ENCODE assay signal across 8 cellular contexts in genomic region chr6:36196880-36197548, GRCh38. TPM values are rescaled to one million over a fixed set of nuclear protein-coding genes. Genes with fewer than 3 reads are reported as not detected.
DNase-seq lines count a peak whose midpoint lies in the region; ATAC-seq and TF ChIP-seq lines count a peak whose summit lies in the region.

No MANE protein-coding gene starts in this region.

- H3K27me3 Mint-ChIP-seq in IgD-negative memory B cell: no peaks in the 10 kb centered on the region

- ATAC-seq in GM21576 (IDR thresholded peaks at IDR 0.05; ENCODE audit: unreplicated experiment): peak; percentile 93

- H3K4me1 Mint-ChIP-seq in IgD-negative memory B cell: peaks cover 8 to 27% (median 22%) of the 10 kb centered on the region in 3 donors

- no peak for TF ChIP-seq CTCF in epithelial cell of proximal tubule (conservative IDR thresholded peaks at IDR 0.05; ENCODE audit: low read depth, low read length)

- H3K27ac Mint-ChIP-seq in IgD-negative memory B cell: peak overlapping the region; percentile 78 to 98 (median 94)

- peaks cover 0 to 2% (median 0%) of the 10 kb centered on the region in 3 donors for H3K9me3 Mint-ChIP-seq in IgD-negative memory B cell

- DNase-seq in DMS153 (lab: John Stamatoyannopoulos, UW) (peak; percentile 74), OCI-M1 (lab: John Stamatoyannopoulos, UW) (peak; percentile 99), activated T-cell treated with anti-CD3 and anti-CD28 coated beads for 48 hours (ENCODE audit: low read depth) (peak; percentile 100), epithelial cell of proximal tubule (ENCODE audit: low read depth) (peak; percentile 36), mucosa of gallbladder (ENCODE audit: low spot score) (peak; percentile 99)
- peak; percentile 100 for DNase-seq in stimulated activated CD8-positive, alpha-beta memory T cell treated with anti-CD3 and anti-CD28 coated beads, Interleukin-4, amount 100 ng/mL, for 24 hours (ENCODE audit: low read depth)

- peak overlapping the region; percentile 82 for H3K4me3 ChIP-seq in epithelial cell of proximal tubule (ENCODE audit: low read depth, low read length)

- H3K4me3 Mint-ChIP-seq in IgD-negative memory B cell: peak overlapping the region; percentile 86 to 96 (median 96)

- H3K36me3 Mint-ChIP-seq in IgD-negative memory B cell: peaks cover 1% of the 10 kb centered on the region

RNA-seq across cellular contexts. Expression of gene BRPF3, which starts 0.5 kb away (rescaled TPM):
- polyA plus RNA-seq in IgD-negative memory B cell: 8.9 TPM
- total RNA-seq in epithelial cell of proximal tubule (7.1 and 11.4 TPM in 2 replicates), mucosa of gallbladder (47.0 TPM)

Comparison
In these comparisons a context has a peak if more than half of its experiments do, and no peak if none do; other contexts are left out.
1. Peak in every context shown above with its lines: DNase-seq, ATAC-seq and H3K4me3 ChIP-seq.
2. DNase-seq: peak in every context shown above with its lines; median percentile 100 in activated T-cell treated with anti-CD3 and anti-CD28 coated beads for 48 hours; 100 in stimulated activated CD8-positive, alpha-beta memory T cell treated with anti-CD3 and anti-CD28 coated beads, Interleukin-4, amount 100 ng/mL, for 24 hours; 99 in OCI-M1; 99 in mucosa of gallbladder; 74 in DMS153; 36 in epithelial cell of proximal tubule.